In genomic region chr2:16425462-16426336, GRCh38 we compare ENCODE assay signal across 1 cellular context.
TF ChIP-seq lines count a peak whose summit lies in the region.

No MANE protein-coding gene starts in this region.

TF ChIP-seq in liver, 16 proteins besides CTCF, POLR2A, EP300 and RAD21 (continued from another document):
- TF ChIP-seq REST (IDR thresholded peaks at IDR 0.05) (peak; percentile 52), FOXA2 (IDR thresholded peaks at IDR 0.05) (peak; percentile 48), FOXA1 (IDR thresholded peaks at IDR 0.05) (no peak), GABPA (IDR thresholded peaks at IDR 0.05 in 1 of 2, conservative IDR thresholded peaks at IDR 0.05 in 1 of 2) (no peak), HNF4G (IDR thresholded peaks at IDR 0.05) (no peak)
- TF ChIP-seq, protein P1, sequence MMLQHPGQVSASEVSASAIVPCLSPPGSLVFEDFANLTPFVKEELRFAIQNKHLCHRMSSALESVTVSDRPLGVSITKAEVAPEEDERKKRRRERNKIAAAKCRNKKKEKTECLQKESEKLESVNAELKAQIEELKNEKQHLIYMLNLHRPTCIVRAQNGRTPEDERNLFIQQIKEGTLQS (IDR thresholded peaks at IDR 0.05), result peak; percentile 22
- TF ChIP-seq, protein P2, sequence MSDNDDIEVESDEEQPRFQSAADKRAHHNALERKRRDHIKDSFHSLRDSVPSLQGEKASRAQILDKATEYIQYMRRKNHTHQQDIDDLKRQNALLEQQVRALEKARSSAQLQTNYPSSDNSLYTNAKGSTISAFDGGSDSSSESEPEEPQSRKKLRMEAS (IDR thresholded peaks at IDR 0.05), result peak; percentile 50
- TF ChIP-seq, protein P3, sequence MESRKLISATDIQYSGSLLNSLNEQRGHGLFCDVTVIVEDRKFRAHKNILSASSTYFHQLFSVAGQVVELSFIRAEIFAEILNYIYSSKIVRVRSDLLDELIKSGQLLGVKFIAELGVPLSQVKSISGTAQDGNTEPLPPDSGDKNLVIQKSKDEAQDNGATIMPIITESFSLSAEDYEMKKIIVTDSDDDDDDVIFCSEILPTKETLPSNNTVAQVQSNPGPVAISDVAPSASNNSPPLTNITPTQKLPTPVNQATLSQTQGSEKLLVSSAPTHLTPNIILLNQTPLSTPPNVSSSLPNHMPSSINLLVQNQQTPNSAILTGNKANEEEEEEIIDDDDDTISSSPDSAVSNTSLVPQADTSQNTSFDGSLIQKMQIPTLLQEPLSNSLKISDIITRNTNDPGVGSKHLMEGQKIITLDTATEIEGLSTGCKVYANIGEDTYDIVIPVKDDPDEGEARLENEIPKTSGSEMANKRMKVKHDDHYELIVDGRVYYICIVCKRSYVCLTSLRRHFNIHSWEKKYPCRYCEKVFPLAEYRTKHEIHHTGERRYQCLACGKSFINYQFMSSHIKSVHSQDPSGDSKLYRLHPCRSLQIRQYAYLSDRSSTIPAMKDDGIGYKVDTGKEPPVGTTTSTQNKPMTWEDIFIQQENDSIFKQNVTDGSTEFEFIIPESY (IDR thresholded peaks at IDR 0.05), result no peak
